8 cellular contexts compared by ENCODE assay signal in genomic region chrX:320126-320783, GRCh38. TPM values are rescaled to one million over a fixed set of nuclear protein-coding genes. Genes with fewer than 3 reads are reported as not detected.
A peak's percentile ranks its signal among the peaks of the same experiment; 100 is the strongest.
DNase-seq lines count a peak whose midpoint lies in the region; ATAC-seq and TF ChIP-seq lines count a peak whose summit lies in the region.

No MANE protein-coding gene starts in this region.

- H3K9me3 ChIP-seq in CD4-positive, alpha-beta T cell (ENCODE audit: control insufficient read depth, low read length), result no peaks in the 10 kb centered on the region
- H3K9me3 ChIP-seq in esophagus squamous epithelium (no peaks in the 10 kb centered on the region), neutrophil (no peaks in the 10 kb centered on the region)

- H3K4me1 Mint-ChIP-seq in CD4-positive, alpha-beta T cell (ENCODE audit: low read depth), result peaks cover 43% of the 10 kb centered on the region

- H3K27me3 ChIP-seq in CD4-positive, alpha-beta T cell (ENCODE audit: control insufficient read depth, insufficient read depth, low read length), result no peaks in the 10 kb centered on the region
- H3K27me3 ChIP-seq in esophagus squamous epithelium, result peaks cover 0 to 7% (median 0%) of the 10 kb centered on the region in 4 donors
- H3K27me3 ChIP-seq in neutrophil, result peaks cover 45% of the 10 kb centered on the region

- H3K27ac ChIP-seq in CD4-positive, alpha-beta T cell (ENCODE audit: low read depth, low read length), result peak overlapping the region; percentile 50
- H3K27ac ChIP-seq in RWPE1 (peak overlapping the region; percentile 95), esophagus squamous epithelium (peak overlapping the region in 3 of 4 donors; percentile 94 to 100 (median 97)), neutrophil (peak overlapping the region; percentile 9)

- H3K4me3 Mint-ChIP-seq in CD4-positive, alpha-beta T cell, result peak overlapping the region; percentile 87

- peaks cover 19% of the 10 kb centered on the region for H3K36me3 Mint-ChIP-seq in CD4-positive, alpha-beta T cell (ENCODE audit: low read depth)

- ATAC-seq in CD4-positive, alpha-beta T cell (ENCODE audit: poor library complexity), result no peak
- no peak for ATAC-seq in HG02870 (IDR thresholded peaks at IDR 0.05; ENCODE audit: unreplicated experiment)

- H3K27me3 Mint-ChIP-seq in CD4-positive, alpha-beta T cell, result peaks cover 4% of the 10 kb centered on the region

- peaks cover 0 to 14% (median 0%) of the 10 kb centered on the region in 3 donors for H3K36me3 ChIP-seq in esophagus squamous epithelium
- H3K36me3 ChIP-seq in neutrophil, result peaks cover under 1% of the 10 kb centered on the region

- 10 to 20% methylated on average over 2 to 11 of the region's 24 CpGs for WGBS in esophagus squamous epithelium, 2 donors

- intact Hi-C loops in CD4-positive, alpha-beta T cell (cut with DNase I, micrococcal nuclease), result loop anchor here (5.0 to 10.0 kb wide), 2 partner anchors 67 to 835 kb away; partner anchors contain the start of gene PPP2R3B (in 1 of the 2)
- intact Hi-C loops in esophagus squamous epithelium (cut with DNase I), result no loop called here

- TF ChIP-seq CTCF in CD4-positive, alpha-beta T cell (IDR thresholded peaks at IDR 0.05), result no peak
- TF ChIP-seq CTCF in RWPE1 (conservative IDR thresholded peaks at IDR 0.05; ENCODE audit: low read depth) (no peak), esophagus squamous epithelium (IDR thresholded peaks at IDR 0.05) (no peak), neutrophil (IDR thresholded peaks at IDR 0.05) (no peak)

- peaks cover 14 to 46% (median 20%) of the 10 kb centered on the region in 3 donors for H3K4me1 ChIP-seq in esophagus squamous epithelium
- H3K4me1 ChIP-seq in neutrophil (ENCODE audit: control insufficient read depth in 1 of 2, insufficient read depth in 1 of 2, low read depth in 1 of 2, low read length in 1 of 2), result peaks cover 22 to 32% of the 10 kb centered on the region in 2 experiments

- POLR2A ChIA-PET in CD4-positive, alpha-beta T cell (lab: Charles Lee), result no interaction called here
- POLR2A ChIA-PET in RWPE1 (lab: Yijun Ruan, JAX; ENCODE audit: low non-redundant PET), result no interaction called here

- H3K4me3 ChIP-seq in esophagus squamous epithelium, result peak overlapping the region; percentile 90 to 98 (median 96)
- H3K4me3 ChIP-seq in neutrophil (ENCODE audit: low read depth in 1 of 2, low read length in 1 of 2), result peak overlapping the region; percentile 91 to 99

- H3K27ac Mint-ChIP-seq in CD4-positive, alpha-beta T cell, result peak overlapping the region; percentile 85

- H3K9me3 Mint-ChIP-seq in CD4-positive, alpha-beta T cell, result no peaks in the 10 kb centered on the region

- peak in 1 of 10 experiments; percentile 39 for DNase-seq in CD4-positive, alpha-beta T cell
- DNase-seq in RWPE1 (ENCODE audit: low spot score) (no peak), esophagus squamous epithelium (lab: John Stamatoyannopoulos, UW) (no peak), NCI-H2029 treated with DMSO at 0.1 percent for 48 hours (lab: John Stamatoyannopoulos, UW) (no peak), activated gamma-delta T cell (lab: John Stamatoyannopoulos, UW) (no peak), DMS79 (lab: John Stamatoyannopoulos, UW) (no peak)

- CTCF ChIA-PET in CD4-positive, alpha-beta T cell (lab: Charles Lee), result no interaction called here
- CTCF ChIA-PET in RWPE1 (lab: Yijun Ruan, JAX), result no interaction called here

- TF ChIP-seq POLR2A in esophagus squamous epithelium (IDR thresholded peaks at IDR 0.05), result no peak

RNA-seq across cellular contexts. Expression of gene GTPBP6, which starts 1.7 kb away (rescaled TPM):
- total RNA-seq in CD4-positive, alpha-beta T cell, result 10 to 100 TPM; 53.5 to 53.9 TPM
- total RNA-seq in esophagus squamous epithelium, result 10 to 100 TPM; 22.2 to 45.4 (median 28.0) TPM

RNA-seq across cellular contexts. Expression of gene PLCXD1, which starts 39.1 kb away (rescaled TPM):
- 10 to 100 TPM; 33.0 to 35.8 TPM for total RNA-seq in CD4-positive, alpha-beta T cell
- total RNA-seq in esophagus squamous epithelium, result 10 to 100 TPM in 3 of 4 donors, 1 to 10 TPM in 1; 5.7 to 27.1 (median 18.3) TPM

Comparison
In these comparisons a context has a peak if more than half of its experiments do, and no peak if none do; other contexts are left out.
1. H3K27ac ChIP-seq: peak in every context shown above with its lines; median percentile 97 in esophagus squamous epithelium; 95 in RWPE1; 50 in CD4-positive, alpha-beta T cell; 9 in neutrophil.